ENCODE assay signal across 8 cellular contexts in the genomic region with DNA sequence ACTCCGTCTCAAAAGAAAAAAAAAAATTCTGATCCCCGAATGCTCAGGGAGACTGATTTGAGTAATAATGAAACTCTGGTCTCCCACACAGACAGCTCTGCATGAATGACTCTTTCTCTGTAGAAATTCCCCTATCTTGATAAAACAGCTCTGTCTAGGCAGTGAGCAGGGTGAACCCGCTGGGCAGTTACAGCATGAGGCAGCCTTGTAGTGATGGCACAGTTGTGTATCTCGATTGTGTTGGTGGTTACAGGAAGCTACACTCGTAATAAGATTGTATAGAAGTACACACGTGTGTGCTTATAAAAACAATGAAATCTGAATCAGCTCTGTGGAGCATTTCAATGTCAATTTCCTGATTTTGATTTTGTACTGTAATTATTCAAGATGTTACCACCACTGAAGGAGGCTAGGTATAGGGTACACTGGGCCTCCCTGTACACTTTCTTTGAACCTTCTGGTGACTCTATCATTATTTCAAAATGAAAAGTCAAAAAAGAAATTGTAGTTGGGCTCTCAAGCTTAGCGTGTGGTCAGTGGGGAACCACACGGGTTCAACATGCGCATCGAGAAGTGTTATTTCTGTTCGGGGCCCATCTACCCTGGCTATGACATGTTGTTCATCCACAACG. TPM values are rescaled to one million over a fixed set of nuclear protein-coding genes. Genes with fewer than 3 reads are reported as not detected.
DNase-seq lines count a peak whose midpoint lies in the region; ATAC-seq and TF ChIP-seq lines count a peak whose summit lies in the region.

No MANE protein-coding gene starts in this region.

- H3K23ac ChIP-seq in neuronal stem cell (ENCODE audit: low read depth, low read length, poor library complexity) = no peak overlapping the region

- H2BK120ac ChIP-seq in neuronal stem cell (ENCODE audit: low read depth, low read length) = no peak overlapping the region

- H2BK5ac ChIP-seq in neuronal stem cell (ENCODE audit: low read length) = no peak overlapping the region

- WGBS in neuronal stem cell (ENCODE audit: extremely low coverage in 2 of 2, insufficient read length in 2 of 2, insufficient replicate concordance in 1 of 2), 2 donors = no CpG with 5 or more reads among the region's 12 CpGs

- no peak overlapping the region for H3K27ac ChIP-seq in neuronal stem cell (replicated peaks; ENCODE audit: low read length)
- H3K27ac ChIP-seq in right atrium auricular region = no peak overlapping the region

- no peaks in the 10 kb centered on the region for H3K4me1 ChIP-seq in neuronal stem cell (ENCODE audit: control insufficient read depth in 2 of 2, insufficient read depth in 1 of 2, low read depth in 1 of 2, low read length in 2 of 2)
- H3K4me1 ChIP-seq in right atrium auricular region = peaks cover 0 to 6% of the 10 kb centered on the region in 2 donors

- no peak overlapping the region for H2BK15ac ChIP-seq in neuronal stem cell (ENCODE audit: low read length)

- H4K8ac ChIP-seq in neuronal stem cell (ENCODE audit: low read depth, low read length) = no peak overlapping the region

- ATAC-seq in GM19351 (IDR thresholded peaks at IDR 0.05; ENCODE audit: unreplicated experiment) (peak; percentile 72), HG03025 (IDR thresholded peaks at IDR 0.05; ENCODE audit: low FRiP score, unreplicated experiment) (peak; percentile 87), sciatic nerve (no peak)

- no peaks in the 10 kb centered on the region for H3K9me3 ChIP-seq in neuronal stem cell (replicated peaks in 1 of 2; ENCODE audit: control insufficient read depth in 2 of 2, insufficient read depth in 1 of 2, low read depth in 1 of 2, low read length in 2 of 2)
- H3K9me3 ChIP-seq in right atrium auricular region = no peaks in the 10 kb centered on the region

- H3K14ac ChIP-seq in neuronal stem cell (ENCODE audit: low read length) = no peak overlapping the region

- H3K79me1 ChIP-seq in neuronal stem cell (ENCODE audit: low read depth, low read length) = no peaks in the 10 kb centered on the region

- intact Hi-C loops in sciatic nerve (cut with DNase I) = no loop called here

- H2AFZ ChIP-seq in neuronal stem cell (ENCODE audit: low read length) = no peak overlapping the region

- no peak overlapping the region for H3K18ac ChIP-seq in neuronal stem cell (ENCODE audit: low read length)

- H3K4ac ChIP-seq in neuronal stem cell (ENCODE audit: low read length) = no peak overlapping the region

- H3K4me2 ChIP-seq in neuronal stem cell (ENCODE audit: insufficient read depth, low read length, poor library complexity, severe bottlenecking) = no peak overlapping the region

- H3K27me3 ChIP-seq in neuronal stem cell (ENCODE audit: control insufficient read depth in 3 of 3, insufficient read depth in 3 of 3, low read depth in 1 of 3, low read length in 3 of 3) (peaks cover 0 to 2% (median 0%) of the 10 kb centered on the region in 3 experiments), right atrium auricular region (no peaks in the 10 kb centered on the region)

- no peak overlapping the region for H4K91ac ChIP-seq in neuronal stem cell (ENCODE audit: low read depth, low read length, poor library complexity)

- H3K36me3 ChIP-seq in neuronal stem cell (replicated peaks in 1 of 2; ENCODE audit: control insufficient read depth in 2 of 2, insufficient read depth in 2 of 2, low read length in 2 of 2) (no peaks in the 10 kb centered on the region), right atrium auricular region (no peaks in the 10 kb centered on the region)

- no peak overlapping the region for H2AK5ac ChIP-seq in neuronal stem cell (ENCODE audit: low read depth, low read length)

- no peak overlapping the region for H3K9ac ChIP-seq in neuronal stem cell (ENCODE audit: low read depth, low read length, poor library complexity)

- DNase-seq in activated CD8-positive, alpha-beta memory T cell treated with anti-CD3 and anti-CD28 coated beads, Interleukin-2, amount 50 U/mL, for 48 hours = peak; percentile 64
- DNase-seq in stimulated activated CD4-positive, alpha-beta T cell treated with anti-CD3 and anti-CD28 coated beads, Interleukin-4, amount 100 ng/mL, for 1 hour = peak; percentile 38
- DNase-seq in NCI-H1417 treated with DMSO at 0.1 percent for 48 hours (lab: John Stamatoyannopoulos, UW) (no peak), neuronal stem cell (ENCODE audit: low spot score) (no peak), right atrium auricular region (ENCODE audit: low spot score) (no peak), sciatic nerve (ENCODE audit: low spot score) (no peak)

- no peak overlapping the region for H2BK12ac ChIP-seq in neuronal stem cell (ENCODE audit: low read length)

- H3K4me3 ChIP-seq in neuronal stem cell (ENCODE audit: low read length in 2 of 2) (no peak overlapping the region), right atrium auricular region (no peak overlapping the region)

- no peak for TF ChIP-seq CTCF in right atrium auricular region (IDR thresholded peaks at IDR 0.05)

RNA-seq across cellular contexts. Expression of gene ATP8B1, which starts 34.9 kb away (rescaled TPM):
- 0.01 TPM for polyA plus RNA-seq in neuronal stem cell (2013, experiment 1 of 2)
- polyA plus RNA-seq in neuronal stem cell (2013, experiment 2 of 2) = under 0.01 TPM
- total RNA-seq in right atrium auricular region (10 to 100 TPM in 1 of 2 donors, 1 to 10 TPM in 1; 6.0 to 13.0 TPM), sciatic nerve (10.5 TPM)

Comparison
In these comparisons a context has a peak if more than half of its experiments do, and no peak if none do; other contexts are left out.
1. DNase-seq: peak in activated CD8-positive, alpha-beta memory T cell treated with anti-CD3 and anti-CD28 coated beads, Interleukin-2, amount 50 U/mL, for 48 hours (single experiment) and stimulated activated CD4-positive, alpha-beta T cell treated with anti-CD3 and anti-CD28 coated beads, Interleukin-4, amount 100 ng/mL, for 1 hour (single experiment); none in NCI-H1417 treated with DMSO at 0.1 percent for 48 hours (single experiment), neuronal stem cell (single experiment), right atrium auricular region (single experiment) and sciatic nerve (single experiment).